Comparison of ENCODE assay signal across 1 cellular context in genomic region chr7:75914655-75915415, GRCh38.
TF ChIP-seq lines count a peak whose summit lies in the region.

Gene POR (plus strand): TSS chr7:75915155. CDS start chr7:75954002, 38,847 bp downstream.

TF ChIP-seq in GM12878, 131 proteins besides CTCF, POLR2A, EP300 and RAD21 (continued from another document):
- TF ChIP-seq NKRF (conservative IDR thresholded peaks at IDR 0.05) (peak; percentile 75), FOXM1 (IDR thresholded peaks at IDR 0.05; ENCODE audit: low read depth, low read length) (peak; percentile 68; the same call in 1 of the 2 replicates), MTA2 (IDR thresholded peaks at IDR 0.05; ENCODE audit: low read depth) (0 out of 2 replicates have a peak, but pooled peaks have one; percentile 36), SUZ12 (IDR thresholded peaks at IDR 0.05; ENCODE audit: unreplicated experiment) (no peak), YY1 (IDR thresholded peaks at IDR 0.05; ENCODE audit: low read depth, low read length) (peak; percentile 81), PML (IDR thresholded peaks at IDR 0.05; ENCODE audit: low read length) (peak; percentile 99), RELB (IDR thresholded peaks at IDR 0.05; ENCODE audit: low read depth) (peak; percentile 55), CEBPZ (IDR thresholded peaks at IDR 0.05; ENCODE audit: low read depth, low read length) (no peak), HCFC1 (IDR thresholded peaks at IDR 0.05; ENCODE audit: low read length) (peak; percentile 58; the same call in 1 of the 2 replicates), ZBTB4 (CRISPR knock-in tag; IDR thresholded peaks at IDR 0.05) (no peak), MXI1 (IDR thresholded peaks at IDR 0.05; ENCODE audit: low read depth, low read length) (peak; percentile 78), TCF12 (IDR thresholded peaks at IDR 0.05; ENCODE audit: low read depth, low read length) (peak; percentile 86; the same call in 1 of the 2 replicates), SMARCA5 (IDR thresholded peaks at IDR 0.05) (peak; percentile 88; the same call in 1 of the 2 replicates), POU2F2 (IDR thresholded peaks at IDR 0.05; ENCODE audit: borderline replicate concordance, low read depth, low read length) (peak; percentile 96), IRF5 (IDR thresholded peaks at IDR 0.05; ENCODE audit: borderline replicate concordance) (no peak), MYC (IDR thresholded peaks at IDR 0.05; ENCODE audit: insufficient read depth, insufficient read length, insufficient replicate concordance, low read length, severe bottlenecking) (peak; percentile 15), CBFB (IDR thresholded peaks at IDR 0.05; ENCODE audit: low read depth) (peak; percentile 66), CREB1 (IDR thresholded peaks at IDR 0.05; ENCODE audit: low read depth) (peak; percentile 78), SRF (IDR thresholded peaks at IDR 0.05; ENCODE audit: low read depth in 2 of 2, low read length in 2 of 2) (peak in 1 of 2 experiments; percentile 58; a peak in 1 of 4 replicates), RUNX3 (IDR thresholded peaks at IDR 0.05; ENCODE audit: low read length) (peak; percentile 79), USF1 (IDR thresholded peaks at IDR 0.05; ENCODE audit: borderline replicate concordance, extremely low read length, insufficient read depth, low read depth, low read length) (no peak), MEF2B (IDR thresholded peaks at IDR 0.05; ENCODE audit: partially characterized antibody, poor library complexity, severe bottlenecking) (peak; percentile 36), ZBED1 (IDR thresholded peaks at IDR 0.05; ENCODE audit: borderline replicate concordance) (no peak), ZBTB40 (IDR thresholded peaks at IDR 0.05; ENCODE audit: borderline replicate concordance) (no peak; the same call in 1 of the 2 replicates), PAX5 (IDR thresholded peaks at IDR 0.05; ENCODE audit: borderline replicate concordance, low read depth, low read length) (peak; percentile 69; the same call in 1 of the 2 replicates), EED (IDR thresholded peaks at IDR 0.05; ENCODE audit: low read depth) (no peak), MLLT1 (IDR thresholded peaks at IDR 0.05) (no peak), SMC3 (IDR thresholded peaks at IDR 0.05; ENCODE audit: borderline replicate concordance, low read length) (no peak), BACH1 (IDR thresholded peaks at IDR 0.05; ENCODE audit: borderline replicate concordance) (peak; percentile 96), ASH2L (IDR thresholded peaks at IDR 0.05; ENCODE audit: borderline replicate concordance, low read depth) (no peak), PAX8 (IDR thresholded peaks at IDR 0.05) (no peak), RFX5 (IDR thresholded peaks at IDR 0.05; ENCODE audit: low read depth, low read length) (no peak), ZNF384 (IDR thresholded peaks at IDR 0.05; ENCODE audit: borderline replicate concordance, low read depth, low read length) (no peak), IKZF2 (IDR thresholded peaks at IDR 0.05) (peak; percentile 35 to 36; a peak in 2 of 4 replicates), FOS (IDR thresholded peaks at IDR 0.05; ENCODE audit: borderline replicate concordance, extremely low read depth, insufficient read length) (no peak), IKZF1 (conservative IDR thresholded peaks at IDR 0.05) (peak; percentile 89), EGR1 (IDR thresholded peaks at IDR 0.05; ENCODE audit: borderline replicate concordance in 1 of 2, low read depth in 2 of 2, low read length in 2 of 2) (peak; percentile 39 to 89), ZNF24 (IDR thresholded peaks at IDR 0.05) (peak; percentile 52)
TF ChIP-seq in GM12878: peak in this region for 62.
